Comparison of ENCODE assay signal across 18 cellular contexts in the genomic region with DNA sequence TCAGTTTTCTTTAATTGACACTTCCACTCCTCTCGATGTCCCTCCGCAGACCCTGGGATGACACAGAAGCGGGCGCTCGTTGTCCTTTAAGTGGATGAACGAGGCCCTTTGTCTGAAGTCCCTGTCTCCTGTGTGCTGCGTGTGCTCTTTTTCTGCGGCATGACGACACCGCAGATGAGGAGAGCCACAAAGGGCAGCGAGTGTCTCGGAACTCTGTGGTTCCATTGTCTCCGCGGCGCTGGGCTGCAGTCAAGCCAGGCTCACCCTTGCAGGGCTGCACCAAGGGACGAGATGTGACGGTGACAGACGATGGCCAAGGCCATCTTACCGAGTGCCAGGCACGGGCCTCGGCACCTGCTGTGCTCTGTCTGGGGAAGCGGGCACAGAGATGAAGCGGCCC. TPM values are rescaled to one million over a fixed set of nuclear protein-coding genes. Genes with fewer than 3 reads are reported as not detected.
DNase-seq lines count a peak whose midpoint lies in the region; FAIRE-seq and TF ChIP-seq lines count a peak whose summit lies in the region.
"Had no signal": no experiment of that assay in that cellular context is flagged by ENCODE, and none has a peak within 500 bp of the region (broad histone marks: within the 10 kb centered on the region; RNA-seq: fewer than 3 reads in every experiment).

No MANE protein-coding gene starts in this region.

- peak; percentile 49 for FAIRE-seq in frontal cortex (lab: Jason Lieb, UNC)
- FAIRE-seq: K562 had no signal

- no peaks in the 10 kb centered on the region for H3K36me3 Mint-ChIP-seq in HFFc6 (ENCODE audit: low read depth)
- no peaks in the 10 kb centered on the region for H3K36me3 Mint-ChIP-seq in activated CD4-positive, alpha-beta T cell treated with anti-CD3 and anti-CD28 coated beads, Interleukin-2, amount 10 ng/mL, durations not matched to agents 24 days and 14 days (ENCODE audit: low read depth)
- H3K36me3 Mint-ChIP-seq: CD4-positive, alpha-beta memory T cell had no signal

- H3K27ac Mint-ChIP-seq in HFFc6: no peak overlapping the region
- H3K27ac Mint-ChIP-seq in activated CD4-positive, alpha-beta T cell treated with anti-CD3 and anti-CD28 coated beads, Interleukin-2, amount 10 ng/mL, durations not matched to agents 24 days and 14 days: no peak overlapping the region
- H3K27ac Mint-ChIP-seq: CD4-positive, alpha-beta memory T cell had no signal

- intact Hi-C loops in activated CD4-positive, alpha-beta T cell treated with anti-CD3 and anti-CD28 coated beads, Interleukin-2, amount 10 ng/mL, durations not matched to agents 24 days and 14 days (cut with micrococcal nuclease): no loop called here

- H3K4me3 Mint-ChIP-seq in HFFc6: no peak overlapping the region
- H3K4me3 Mint-ChIP-seq in activated CD4-positive, alpha-beta T cell treated with anti-CD3 and anti-CD28 coated beads, Interleukin-2, amount 10 ng/mL, durations not matched to agents 24 days and 14 days: no peak overlapping the region
- H3K4me3 Mint-ChIP-seq: CD4-positive, alpha-beta memory T cell had no signal

- H3K4me1 Mint-ChIP-seq in HFFc6 (ENCODE audit: low read depth): no peaks in the 10 kb centered on the region
- no peaks in the 10 kb centered on the region for H3K4me1 Mint-ChIP-seq in activated CD4-positive, alpha-beta T cell treated with anti-CD3 and anti-CD28 coated beads, Interleukin-2, amount 10 ng/mL, durations not matched to agents 24 days and 14 days
- H3K4me1 Mint-ChIP-seq: CD4-positive, alpha-beta memory T cell had no signal

- H3K27me3 Mint-ChIP-seq in HFFc6 (ENCODE audit: insufficient read depth): peaks cover 16% of the 10 kb centered on the region
- peaks cover 27% of the 10 kb centered on the region for H3K27me3 Mint-ChIP-seq in activated CD4-positive, alpha-beta T cell treated with anti-CD3 and anti-CD28 coated beads, Interleukin-2, amount 10 ng/mL, durations not matched to agents 24 days and 14 days

- peak in 54 of 56 donors; percentile 27 to 94 (median 80) for DNase-seq in amygdala (lab: John Stamatoyannopoulos, UW)
- DNase-seq in frontal cortex (ENCODE audit: low spot score in 2 of 2): peak; percentile 52 to 54
- DNase-seq in middle frontal gyrus (ENCODE audit: extremely low spot score, low spot score): peak; percentile 63
- peak; percentile 95 for DNase-seq in putamen (ENCODE audit: low spot score)
- no peak for DNase-seq in HFFc6
- DNase-seq in activated CD4-positive, alpha-beta T cell treated with anti-CD3 and anti-CD28 coated beads, Interleukin-2, amount 10 ng/mL, durations not matched to agents 24 days and 14 days: no peak
- no peak for DNase-seq in NCI-H748 treated with DMSO at 0.1 percent for 48 hours (lab: John Stamatoyannopoulos, UW)
- DNase-seq: ACHN; BE2C; CD4-positive, alpha-beta memory T cell; HCEC 1CT; MV-4-11; NCI-H1417; NCI-H1930; NCI-H2171 treated with DMSO at 0.1 percent for 48 hours; PC-9 had no signal

- no peak for TF ChIP-seq CTCF in HFFc6 (IDR thresholded peaks at IDR 0.05)

- no peaks in the 10 kb centered on the region for H3K9me3 Mint-ChIP-seq in HFFc6
- no peaks in the 10 kb centered on the region for H3K9me3 Mint-ChIP-seq in activated CD4-positive, alpha-beta T cell treated with anti-CD3 and anti-CD28 coated beads, Interleukin-2, amount 10 ng/mL, durations not matched to agents 24 days and 14 days

RNA-seq across cellular contexts. Expression of a gene that starts 10.6 kb away (rescaled TPM):
- under 0.01 TPM for total RNA-seq in frontal cortex
- not detected for total RNA-seq in HFFc6 (2021; fragmentation: NEBNext Ultra II Directional; extraction: Animal tissue kit (Norgen Biotek cat#: 25700))
- total RNA-seq in activated CD4-positive, alpha-beta T cell treated with anti-CD3 and anti-CD28 coated beads, Interleukin-2, amount 10 ng/mL, durations not matched to agents 24 days and 14 days: not detected in 2 replicates
- total RNA-seq: CD4-positive, alpha-beta memory T cell; K562; PC-9; SK-MEL-5 had no signal

RNA-seq across cellular contexts. Expression of a gene that starts 44.7 kb away (rescaled TPM):
- total RNA-seq in frontal cortex: 20.0 TPM
- 10 to 100 TPM; 44.8 to 56.5 (median 47.3) TPM for total RNA-seq in HFFc6 (2021; fragmentation: NEBNext Ultra II Directional; extraction: Animal tissue kit (Norgen Biotek cat#: 25700))
- 56.9 and 61.2 TPM in 2 replicates for total RNA-seq in activated CD4-positive, alpha-beta T cell treated with anti-CD3 and anti-CD28 coated beads, Interleukin-2, amount 10 ng/mL, durations not matched to agents 24 days and 14 days

Comparison
In these comparisons a context has a peak if more than half of its experiments do, and no peak if none do; other contexts are left out.
1. DNase-seq: peak in amygdala (54 of 56), frontal cortex (2 of 2), middle frontal gyrus (single experiment) and putamen (single experiment); none in HFFc6 (single experiment), activated CD4-positive, alpha-beta T cell treated with anti-CD3 and anti-CD28 coated beads, Interleukin-2, amount 10 ng/mL, durations not matched to agents 24 days and 14 days (single experiment) and NCI-H748 treated with DMSO at 0.1 percent for 48 hours (single experiment).